ENCODE assay signal across 8 cellular contexts in the genomic region with DNA sequence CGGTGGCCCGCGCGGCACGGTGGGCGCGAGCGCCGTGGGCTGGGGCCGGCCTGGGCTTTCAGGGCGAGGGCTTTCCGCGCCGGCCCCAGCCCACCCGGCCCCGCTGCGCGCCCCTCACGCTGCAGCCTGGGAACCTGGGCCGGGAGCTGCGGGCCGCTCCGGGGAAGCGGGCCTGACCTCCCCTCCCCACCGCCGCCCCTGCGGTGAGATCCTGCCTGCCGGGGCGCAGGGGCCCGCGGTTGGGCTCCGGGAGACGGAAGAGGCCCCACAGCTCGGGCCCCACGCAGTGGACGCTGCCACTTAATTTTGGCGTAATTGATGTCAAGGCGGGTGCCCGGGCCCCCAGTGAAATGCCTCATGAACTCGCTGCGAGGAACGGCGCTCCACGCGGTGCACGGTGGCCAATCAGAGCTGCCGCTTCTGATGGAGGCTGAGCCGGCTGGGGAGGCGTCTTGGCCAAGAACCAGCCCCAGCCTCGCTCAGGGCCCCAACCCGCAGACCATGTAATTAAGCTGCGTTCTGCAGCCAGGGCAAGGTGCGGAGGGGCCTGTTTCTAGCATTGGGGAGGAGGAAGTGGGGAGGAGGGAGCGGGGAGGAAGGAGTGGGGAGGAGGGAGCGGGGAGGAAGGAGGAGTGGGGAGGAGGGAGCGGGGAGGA.
A peak's percentile ranks its signal among the peaks of the same experiment; 100 is the strongest.
DNase-seq lines count a peak whose midpoint lies in the region; ATAC-seq and TF ChIP-seq lines count a peak whose summit lies in the region.

No MANE protein-coding gene starts in this region.

- H3K27ac ChIP-seq in WERI-Rb-1: no peak overlapping the region

- no peaks in the 10 kb centered on the region for H3K9me3 ChIP-seq in WERI-Rb-1 (ENCODE audit: severe bottlenecking)

- TF ChIP-seq CTCF in GM20000 (IDR thresholded peaks at IDR 0.05; ENCODE audit: extremely low read depth, missing control alignments): no peak
- no peak for TF ChIP-seq CTCF in WERI-Rb-1 (IDR thresholded peaks at IDR 0.05; ENCODE audit: low read depth, low read length)

- DNase-seq in GM20000 (ENCODE audit: low spot score) (peak; percentile 84), WERI-Rb-1 (peak; percentile 47), lung microvascular endothelial cell (ENCODE audit: low read depth in 2 of 2) (peak; percentile 23 to 40), NCI-H1048 (lab: John Stamatoyannopoulos, UW) (no peak), hippocampal formation (lab: John Stamatoyannopoulos, UW) (no peak)
- peak; percentile 71 for DNase-seq in central memory CD4-positive, alpha-beta T cell
- peak; percentile 54 to 69 (median 55) for DNase-seq in stimulated activated CD4-positive, alpha-beta T cell treated with anti-CD3 and anti-CD28 coated beads, TNF-alpha, amount 100 ng/mL, for 4 hours (ENCODE audit: low read depth in 3 of 3)

- H3K4me3 ChIP-seq in WERI-Rb-1 (ENCODE audit: low read depth, low read length): peak overlapping the region; percentile 54

- no peak for ATAC-seq in GM19463 (IDR thresholded peaks at IDR 0.05; ENCODE audit: unreplicated experiment)

- H3K27me3 ChIP-seq in WERI-Rb-1 (ENCODE audit: insufficient read depth, low read depth, severe bottlenecking): no peaks in the 10 kb centered on the region

- H3K36me3 ChIP-seq in WERI-Rb-1: no peaks in the 10 kb centered on the region

Comparison
In these comparisons a context has a peak if more than half of its experiments do, and no peak if none do; other contexts are left out.
1. DNase-seq: peak in GM20000 (single experiment), WERI-Rb-1 (single experiment), central memory CD4-positive, alpha-beta T cell (single experiment), lung microvascular endothelial cell (2 of 2) and stimulated activated CD4-positive, alpha-beta T cell treated with anti-CD3 and anti-CD28 coated beads, TNF-alpha, amount 100 ng/mL, for 4 hours (3 of 3); none in NCI-H1048 (single experiment) and hippocampal formation (0 of 2).